Comparison of ENCODE assay signal across 35 cellular contexts in genomic region chr1:113490384-113490783, GRCh38.
"Had no signal": no experiment of that assay in that cellular context is flagged by ENCODE, and none has a peak within 500 bp of the region (broad histone marks: within the 10 kb centered on the region; RNA-seq: fewer than 3 reads in every experiment).

No MANE protein-coding gene starts in this region.

- H3K4me3 ChIP-seq: MG63 had no signal

- DNase-seq: Karpas-422, Kasumi-1, MG63, MM.1S, MV-4-11, NCI-H1048, NCI-H1092, NCI-H1092 treated with DMSO at 0.1 percent for 48 hours, NCI-H1105, NCI-H1105 treated with DMSO at 0.1 percent for 48 hours, NCI-H1417, NCI-H1417 treated with DMSO at 0.1 percent for 48 hours, NCI-H1436, NCI-H1436 treated with DMSO at 0.1 percent for 48 hours, NCI-H146, NCI-H1694, NCI-H1694 treated with DMSO at 0.1 percent for 48 hours, NCI-H187, NCI-H187 treated with DMSO at 0.1 percent for 48 hours, NCI-H1930, NCI-H2029, NCI-H2029 treated with DMSO at 0.1 percent for 48 hours, NCI-H2081, NCI-H2081 treated with DMSO at 0.1 percent for 48 hours, NCI-H2107, NCI-H2171, NCI-H2171 treated with DMSO at 0.1 percent for 48 hours, NCI-H2227 treated with DMSO at 0.1 percent for 48 hours, NCI-H226, NCI-H345, NCI-H446, NCI-H446 treated with DMSO at 0.1 percent for 48 hours, NCI-H510A, NCI-H510A treated with DMSO at 0.1 percent for 48 hours, NCI-H524 had no signal
